ENCODE assay signal across 23 cellular contexts in genomic region chr4:185677915-185678314, GRCh38.
"Had no signal": no experiment of that assay in that cellular context is flagged by ENCODE, and none has a peak within 500 bp of the region (broad histone marks: within the 10 kb centered on the region; RNA-seq: fewer than 3 reads in every experiment).

No MANE protein-coding gene starts in this region.

- FAIRE-seq: colon, endothelial cell of umbilical vein, keratinocyte had no signal

- DNase-seq: dermis blood vessel endothelial cell; dorsolateral prefrontal cortex; effector CD4-positive, alpha-beta T cell; effector memory CD4-positive, alpha-beta T cell; foreskin keratinocyte; heart left ventricle; hypothalamus; immature natural killer cell; left colon; left ventricle myocardium superior; lower lobe of right lung; mesenchymal stem cell; mucosa of descending colon; naive B cell; naive thymus-derived CD8-positive, alpha-beta T cell had no signal

- H3K4me3 ChIP-seq: coronary artery, dorsolateral prefrontal cortex, esophagus muscularis mucosa, gastroesophageal sphincter, heart left ventricle, hepatocyte, lower lobe of right lung, mucosa of descending colon had no signal

- ATAC-seq: foreskin keratinocyte; gastroesophageal sphincter; heart left ventricle; left colon; left lobe of liver; left ventricle myocardium superior; lower lobe of right lung; mucosa of descending colon; naive thymus-derived CD8-positive, alpha-beta T cell had no signal

- H3K9me3 ChIP-seq: esophagus muscularis mucosa, gastroesophageal sphincter, heart left ventricle, lower lobe of right lung, mucosa of descending colon had no signal

- H3K27me3 ChIP-seq: dorsolateral prefrontal cortex, esophagus muscularis mucosa, foreskin keratinocyte, gastroesophageal sphincter, heart left ventricle, hepatocyte had no signal

- H3K27ac ChIP-seq: coronary artery, dorsolateral prefrontal cortex, esophagus muscularis mucosa, foreskin keratinocyte, gastroesophageal sphincter, heart left ventricle, hepatocyte, lower lobe of right lung had no signal

- H2AFZ ChIP-seq: hepatocyte had no signal

- H3K4me2 ChIP-seq: hepatocyte had no signal

- H3K4me1 ChIP-seq: lower lobe of right lung had no signal

- H3K36me3 ChIP-seq: lower lobe of right lung had no signal

- H3K79me2 ChIP-seq: hepatocyte had no signal
